In genomic region chr7:1941464-1942025, GRCh38 we compare ENCODE assay signal across 10 cellular contexts.
A peak's percentile ranks its signal among the peaks of the same experiment; 100 is the strongest.
DNase-seq lines count a peak whose midpoint lies in the region; ATAC-seq and TF ChIP-seq lines count a peak whose summit lies in the region.
"Had no signal": no experiment of that assay in that cellular context is flagged by ENCODE, and none has a peak within 500 bp of the region (broad histone marks: within the 10 kb centered on the region; RNA-seq: fewer than 3 reads in every experiment).

No MANE protein-coding gene starts in this region.

- intact Hi-C loops in CD4-positive, alpha-beta memory T cell (cut with micrococcal nuclease), result loop anchor here (5.0 kb wide), 1 partner anchor 291 kb away; the partner anchor contains the start of gene MAD1L1
- intact Hi-C loops in mucosa of descending colon (cut with DNase I, micrococcal nuclease), result no loop called here

- no peaks in the 10 kb centered on the region for H3K27me3 Mint-ChIP-seq in CD4-positive, alpha-beta memory T cell
- H3K27me3 Mint-ChIP-seq in WTC11 (ENCODE audit: low read depth), result peaks cover 2% of the 10 kb centered on the region; the same call in 1 of the 2 replicates
- H3K27me3 Mint-ChIP-seq: activated B cell treated with CpG ODN at 0.5 μM for 24 hours had no signal

- H3K4me3 Mint-ChIP-seq in CD4-positive, alpha-beta memory T cell, result peak overlapping the region in 2 of 8 donors; percentile 52 to 94
- no peak overlapping the region for H3K4me3 Mint-ChIP-seq in WTC11

- peaks cover 30 to 75% (median 48%) of the 10 kb centered on the region in 4 donors for H3K4me1 Mint-ChIP-seq in CD4-positive, alpha-beta memory T cell
- H3K4me1 Mint-ChIP-seq in WTC11, result peaks cover 19% of the 10 kb centered on the region

- CTCF ChIA-PET in CD4-positive, alpha-beta memory T cell (lab: Charles Lee; ENCODE audit: partially characterized antibody), result no interaction called here
- CTCF ChIA-PET in WTC11 (lab: Charles Lee), result no interaction called here

- no peak for ATAC-seq in WTC11
- ATAC-seq in mucosa of descending colon, result no peak

- H3K4me1 ChIP-seq in BLaER1 treated with 17β-estradiol and CSF1 and Interleukin-3, amounts not matched to agents 10 nM and 100 nM, result peaks cover 88 to 98% (median 97%) of the 10 kb centered on the region in 10 experiments
- peaks cover 64% of the 10 kb centered on the region for H3K4me1 ChIP-seq in CD4-positive, alpha-beta memory T cell (ENCODE audit: insufficient read depth, low read length)
- H3K4me1 ChIP-seq in mucosa of descending colon (ENCODE audit: low read depth), result no peaks in the 10 kb centered on the region
- H3K4me1 ChIP-seq: thyroid gland had no signal

- peaks cover 0 to 11% (median 4%) of the 10 kb centered on the region in 11 experiments; a peak in 14 of 22 replicates for H3K36me3 ChIP-seq in BLaER1 treated with 17β-estradiol and CSF1 and Interleukin-3, amounts not matched to agents 10 nM and 100 nM
- H3K36me3 ChIP-seq in CD4-positive, alpha-beta memory T cell (ENCODE audit: insufficient read depth, low read length), result peaks cover 6% of the 10 kb centered on the region
- no peaks in the 10 kb centered on the region for H3K36me3 ChIP-seq in mucosa of descending colon (ENCODE audit: low read depth)
- H3K36me3 ChIP-seq: thyroid gland had no signal

- H3K4me2 ChIP-seq in BLaER1 treated with 17β-estradiol and CSF1 and Interleukin-3, amounts not matched to agents 10 nM and 100 nM, result peak overlapping the region; percentile 91 to 99 (median 97)

- H3K27ac Mint-ChIP-seq in CD4-positive, alpha-beta memory T cell, result peak overlapping the region in 6 of 7 donors; percentile 47 to 99 (median 74)
- peak overlapping the region; percentile 84; the same call in 1 of the 2 replicates for H3K27ac Mint-ChIP-seq in WTC11

- H3K9me3 Mint-ChIP-seq in CD4-positive, alpha-beta memory T cell, result peaks cover 0 to 7% (median 0%) of the 10 kb centered on the region in 8 donors
- peaks cover 10% of the 10 kb centered on the region for H3K9me3 Mint-ChIP-seq in WTC11
- H3K9me3 Mint-ChIP-seq: activated B cell treated with CpG ODN at 0.5 μM for 24 hours had no signal

- POLR2A ChIA-PET in CD4-positive, alpha-beta memory T cell (lab: Charles Lee; ENCODE audit: partially characterized antibody), result interaction anchor here (1.1 kb wide), 1 partner anchor 15 kb away, joined by 5 read pairs; no protein-coding TSS in a partner anchor
- POLR2A ChIA-PET in WTC11 (lab: Charles Lee), result no interaction called here

- no peaks in the 10 kb centered on the region for H3K9me3 ChIP-seq in BLaER1 treated with 17β-estradiol and CSF1 and Interleukin-3, amounts not matched to agents 10 nM and 100 nM (replicated peaks in 1 of 11)
- H3K9me3 ChIP-seq in CD4-positive, alpha-beta memory T cell (ENCODE audit: control insufficient read depth in 1 of 2, low read length in 2 of 2), result no peaks in the 10 kb centered on the region
- no peaks in the 10 kb centered on the region for H3K9me3 ChIP-seq in mucosa of descending colon
- H3K9me3 ChIP-seq: thyroid gland had no signal

- no peak for TF ChIP-seq CTCF in WTC11 (IDR thresholded peaks at IDR 0.05)
- TF ChIP-seq CTCF in mucosa of descending colon (IDR thresholded peaks at IDR 0.05), result no peak

- H3K27me3 ChIP-seq in BLaER1 treated with 17β-estradiol and CSF1 and Interleukin-3, amounts not matched to agents 10 nM and 100 nM, result peaks cover 0 to 21% (median 0%) of the 10 kb centered on the region in 11 experiments; a peak in 3 of 22 replicates
- no peaks in the 10 kb centered on the region for H3K27me3 ChIP-seq in CD4-positive, alpha-beta memory T cell (ENCODE audit: insufficient read depth, low read length)
- H3K27me3 ChIP-seq: thyroid gland had no signal

- peak overlapping the region in 10 of 11 experiments; percentile 12 to 80 (median 76); a peak in 15 of 22 replicates for H3K9ac ChIP-seq in BLaER1 treated with 17β-estradiol and CSF1 and Interleukin-3, amounts not matched to agents 10 nM and 100 nM

- DNase-seq in CD4-positive, alpha-beta memory T cell, result peak in 1 of 5 donors; percentile 30
- DNase-seq in WTC11 (ENCODE audit: low spot score) (no peak), mucosa of descending colon (peak in 2 of 3 donors; percentile 31 to 55), AG20443 (ENCODE audit: low spot score) (no peak), DMS153 (lab: John Stamatoyannopoulos, UW) (no peak), NCI-H524 treated with DMSO at 0.1 percent for 48 hours (lab: John Stamatoyannopoulos, UW) (no peak)
- DNase-seq: activated B cell treated with CpG ODN at 0.5 μM for 24 hours, MM.1S, thyroid gland had no signal

- H3K27ac ChIP-seq in BLaER1 treated with 17β-estradiol and CSF1 and Interleukin-3, amounts not matched to agents 10 nM and 100 nM, result peak overlapping the region in 9 of 11 experiments; percentile 70 to 90 (median 86); a peak in 17 of 22 replicates
- H3K27ac ChIP-seq in CD4-positive, alpha-beta memory T cell (ENCODE audit: low read depth, low read length), result peak overlapping the region; percentile 93
- H3K27ac ChIP-seq: thyroid gland had no signal

- peaks cover 7 to 98% (median 79%) of the 10 kb centered on the region in 11 experiments; a peak in 20 of 22 replicates for H4K20me1 ChIP-seq in BLaER1 treated with 17β-estradiol and CSF1 and Interleukin-3, amounts not matched to agents 10 nM and 100 nM

- H3K4me3 ChIP-seq in BLaER1 treated with 17β-estradiol and CSF1 and Interleukin-3, amounts not matched to agents 10 nM and 100 nM, result peak overlapping the region in 2 of 10 experiments; percentile 48 to 58; a peak in 2 of 20 replicates
- H3K4me3 ChIP-seq in CD4-positive, alpha-beta memory T cell (ENCODE audit: low read length in 2 of 2), result no peak overlapping the region
- H3K4me3 ChIP-seq in mucosa of descending colon, result no peak overlapping the region
- H3K4me3 ChIP-seq: thyroid gland had no signal

- H3K36me3 Mint-ChIP-seq in CD4-positive, alpha-beta memory T cell, result peaks cover 6 to 18% of the 10 kb centered on the region in 2 donors
- peaks cover 16% of the 10 kb centered on the region for H3K36me3 Mint-ChIP-seq in WTC11

TF ChIP-seq in WTC11, 78 proteins besides CTCF, POLR2A, EP300 and RAD21 (continues in another document):
- TF ChIP-seq ZNF532 (CRISPR knock-in tag; IDR thresholded peaks at IDR 0.05; ENCODE audit: borderline replicate concordance) (no peak), FOXJ3 (CRISPR knock-in tag; IDR thresholded peaks at IDR 0.05; ENCODE audit: borderline replicate concordance) (no peak), IRF1 (CRISPR knock-in tag; IDR thresholded peaks at IDR 0.05) (no peak), JUN (CRISPR knock-in tag; IDR thresholded peaks at IDR 0.05) (no peak), USF2 (CRISPR knock-in tag; IDR thresholded peaks at IDR 0.05) (no peak), NFYB (CRISPR knock-in tag; conservative IDR thresholded peaks at IDR 0.05; ENCODE audit: low read depth) (no peak), JAZF1 (CRISPR knock-in tag; IDR thresholded peaks at IDR 0.05) (no peak), E2F1 (CRISPR knock-in tag; IDR thresholded peaks at IDR 0.05) (no peak)

Comparison
In these comparisons a context has a peak if more than half of its experiments do, and no peak if none do; other contexts are left out.
1. DNase-seq: peak in mucosa of descending colon (2 of 3); none in WTC11 (single experiment), AG20443 (single experiment), DMS153 (single experiment) and NCI-H524 treated with DMSO at 0.1 percent for 48 hours (single experiment).